In genomic region chr9:92762781-92763708, GRCh38 we compare ENCODE assay signal across 8 cellular contexts. TPM values are rescaled to one million over a fixed set of nuclear protein-coding genes. Genes with fewer than 3 reads are reported as not detected.
DNase-seq lines count a peak whose midpoint lies in the region; ATAC-seq and TF ChIP-seq lines count a peak whose summit lies in the region.

No MANE protein-coding gene starts in this region.

- peaks cover 6% of the 10 kb centered on the region; the same call in 1 of the 2 replicates for H3K4me1 ChIP-seq in H9 (ENCODE audit: insufficient read depth, low read length)
- H3K4me1 ChIP-seq in foreskin keratinocyte: peaks cover 12% of the 10 kb centered on the region
- peaks cover 50 to 62% (median 55%) of the 10 kb centered on the region in 3 donors for H3K4me1 ChIP-seq in skeletal muscle tissue (ENCODE audit: control insufficient read depth in 3 of 3, insufficient read depth in 3 of 3, low read length in 3 of 3)

- peak; percentile 26 for DNase-seq in H9
- no peak for DNase-seq in T-helper 17 cell
- no peak for DNase-seq in foreskin keratinocyte
- no peak for DNase-seq in NCI-H146 (lab: John Stamatoyannopoulos, UW)
- DNase-seq in GM03348 (ENCODE audit: low spot score): no peak
- no peak for DNase-seq in AG08395 (ENCODE audit: low spot score)

- H3K27me3 ChIP-seq in H9 (ENCODE audit: insufficient read depth, low read length): no peaks in the 10 kb centered on the region
- H3K27me3 ChIP-seq in foreskin keratinocyte: no peaks in the 10 kb centered on the region
- H3K27me3 ChIP-seq in skeletal muscle tissue (ENCODE audit: control insufficient read depth in 3 of 3, insufficient read depth in 3 of 3, low read length in 3 of 3): no peaks in the 10 kb centered on the region

- H2BK12ac ChIP-seq in H9 (ENCODE audit: insufficient read length, low read depth, low read length): no peak overlapping the region

- WGBS in H9 (ENCODE audit: extremely low coverage, insufficient read length, low lambda C conversion rate): no CpG with 5 or more reads among the region's 19 CpGs

- no peak overlapping the region for H4K5ac ChIP-seq in H9 (ENCODE audit: insufficient read length, low read depth, low read length)

- no peak overlapping the region for H2AK5ac ChIP-seq in H9 (ENCODE audit: insufficient read length, low read length)

- peaks cover 6% of the 10 kb centered on the region for H3K23me2 ChIP-seq in H9 (ENCODE audit: insufficient read length, low read depth, low read length, poor library complexity, severe bottlenecking)

- H3K9me3 ChIP-seq in H9 (ENCODE audit: control insufficient read depth, low read depth, low read length) (no peaks in the 10 kb centered on the region), T-helper 17 cell (ENCODE audit: control insufficient read depth, low read length, poor library complexity, severe bottlenecking) (no peaks in the 10 kb centered on the region), skeletal muscle tissue (ENCODE audit: control insufficient read depth in 3 of 3, low read length in 3 of 3) (no peaks in the 10 kb centered on the region)

- H3K4me1 Mint-ChIP-seq in H9 (peaks cover 30 to 38% of the 10 kb centered on the region in 2 experiments), T-helper 17 cell (peaks cover 47% of the 10 kb centered on the region)

- H3K56ac ChIP-seq in H9 (ENCODE audit: insufficient read length, low read depth, low read length): no peak overlapping the region

- H3K14ac ChIP-seq in H9 (ENCODE audit: insufficient read depth, low read length): no peak overlapping the region; the same call in 1 of the 2 replicates

- no peak overlapping the region for H2BK5ac ChIP-seq in H9 (ENCODE audit: insufficient read length, low read length)

- ATAC-seq in T-helper 17 cell (no peak), foreskin keratinocyte (no peak), GM18502 (IDR thresholded peaks at IDR 0.05; ENCODE audit: poor library complexity, unreplicated experiment) (no peak)

- no peak overlapping the region for H2BK15ac ChIP-seq in H9 (ENCODE audit: low read depth, low read length)

- H3K27ac ChIP-seq in H9 (ENCODE audit: insufficient read length, low read depth, low read length): no peak overlapping the region
- H3K27ac ChIP-seq in foreskin keratinocyte: peak overlapping the region; percentile 92
- peak overlapping the region; percentile 30 for H3K27ac ChIP-seq in skeletal muscle tissue (ENCODE audit: low read depth, low read length)

- no peak overlapping the region; a peak in 3 of 7 replicates for H3K27ac Mint-ChIP-seq in H9
- H3K27ac Mint-ChIP-seq in T-helper 17 cell: peak overlapping the region; percentile 91

- H3K9ac ChIP-seq in H9 (ENCODE audit: extremely low read depth, insufficient read length, low read length) (peak overlapping the region; percentile 68), skeletal muscle tissue (ENCODE audit: low read depth in 1 of 3, low read length in 3 of 3) (peak overlapping the region; percentile 88 to 95 (median 88))

- no peaks in the 10 kb centered on the region for H4K20me1 ChIP-seq in H9 (ENCODE audit: control insufficient read depth, insufficient read depth, insufficient read length)

- no peak overlapping the region for H4K8ac ChIP-seq in H9 (replicated peaks; ENCODE audit: insufficient read length, low read depth, low read length)

- no peak overlapping the region for H3K4ac ChIP-seq in H9 (ENCODE audit: low read depth, low read length)

- no peak overlapping the region for H2BK20ac ChIP-seq in H9 (ENCODE audit: low read depth, low read length, poor library complexity, severe bottlenecking)

- H3K23ac ChIP-seq in H9 (ENCODE audit: insufficient read length, low read depth, low read length): no peak overlapping the region

- H2AFZ ChIP-seq in H9 (ENCODE audit: low read length): no peak overlapping the region

- peaks cover 40% of the 10 kb centered on the region; the same call in 1 of the 2 replicates for H3K79me2 ChIP-seq in H9 (ENCODE audit: insufficient read depth, low read length)

- H3K4me2 ChIP-seq in H9 (ENCODE audit: insufficient read depth, insufficient read length, low read length): peak overlapping the region; percentile 72

- no peaks in the 10 kb centered on the region for H3K36me3 Mint-ChIP-seq in H9 (ENCODE audit: insufficient read depth in 1 of 3, low read depth in 3 of 3)
- H3K36me3 Mint-ChIP-seq in T-helper 17 cell (ENCODE audit: low read depth): no peaks in the 10 kb centered on the region

- H3K79me1 ChIP-seq in H9 (ENCODE audit: insufficient read depth, low read depth, low read length, poor library complexity, severe bottlenecking): no peaks in the 10 kb centered on the region

- H3T11ph ChIP-seq in H9 (ENCODE audit: low read length): no peak overlapping the region

- H3K4me3 Mint-ChIP-seq in H9 (peak overlapping the region; percentile 86 to 95), T-helper 17 cell (peak overlapping the region; percentile 90)

- H3K4me3 ChIP-seq in skeletal muscle tissue (ENCODE audit: low read length in 3 of 3): peak overlapping the region; percentile 88 to 97 (median 95)

- H2BK120ac ChIP-seq in H9 (ENCODE audit: low read depth, low read length, poor library complexity, severe bottlenecking): no peak overlapping the region

- no peak overlapping the region for H3K18ac ChIP-seq in H9 (ENCODE audit: insufficient read length, low read depth, low read length)

- H3K9me3 Mint-ChIP-seq in H9: no peaks in the 10 kb centered on the region

- H3K27me3 Mint-ChIP-seq in H9 (ENCODE audit: low read depth) (peaks cover 6% of the 10 kb centered on the region; the same call in 1 of the 2 replicates), T-helper 17 cell (no peaks in the 10 kb centered on the region)

- H3K36me3 ChIP-seq in skeletal muscle tissue (ENCODE audit: control insufficient read depth in 3 of 3, insufficient read depth in 3 of 3, low read length in 3 of 3): no peaks in the 10 kb centered on the region

- no peak overlapping the region for H4K91ac ChIP-seq in H9 (ENCODE audit: insufficient read length, low read depth, low read length)

- TF ChIP-seq CTCF in H9 (conservative IDR thresholded peaks at IDR 0.05) (no peak), foreskin keratinocyte (conservative IDR thresholded peaks at IDR 0.05) (peak; percentile 29)

RNA-seq across cellular contexts. Expression of gene BICD2, which starts 1.6 kb away (rescaled TPM):
- total RNA-seq in H9 (2021) (21.2 and 22.3 TPM in 2 replicates), T-helper 17 cell (10 to 100 TPM; 22.9 to 34.0 TPM), foreskin keratinocyte (60.0 and 66.3 TPM in 2 replicates), skeletal muscle tissue (29.2 TPM)
- polyA plus RNA-seq in foreskin keratinocyte: 19.3 and 24.2 TPM in 2 replicates
